ENCODE assay signal across 7 cellular contexts in genomic region chr2:164495491-164496223, GRCh38.
DNase-seq lines count a peak whose midpoint lies in the region; ATAC-seq and TF ChIP-seq lines count a peak whose summit lies in the region.

No MANE protein-coding gene starts in this region.

- no peak overlapping the region for H3K27ac Mint-ChIP-seq in stimulated activated effector memory CD8-positive, alpha-beta T cell treated with anti-CD3 and anti-CD28 coated beads, Interleukin-12 subunit alpha, Interleukin-12 subunit beta, amount 100 ng/mL, for 72 hours

- peaks cover 3% of the 10 kb centered on the region for H3K9me3 Mint-ChIP-seq in stimulated activated effector memory CD8-positive, alpha-beta T cell treated with anti-CD3 and anti-CD28 coated beads, Interleukin-12 subunit alpha, Interleukin-12 subunit beta, amount 100 ng/mL, for 72 hours

- no peaks in the 10 kb centered on the region for H3K36me3 ChIP-seq in thyroid gland

- no peak overlapping the region for H3K4me3 ChIP-seq in fibroblast of the aortic adventitia (ENCODE audit: low read depth, low read length)
- no peak overlapping the region for H3K4me3 ChIP-seq in retinal pigment epithelial cell (ENCODE audit: low read length)
- H3K4me3 ChIP-seq in thyroid gland (replicated peaks in 1 of 3): no peak overlapping the region

- ATAC-seq in stimulated activated effector memory CD8-positive, alpha-beta T cell treated with anti-CD3 and anti-CD28 coated beads, Interleukin-12 subunit alpha, Interleukin-12 subunit beta, amount 100 ng/mL, for 72 hours: no peak

- no peak for TF ChIP-seq POLR2A in thyroid gland (IDR thresholded peaks at IDR 0.05)

- no peaks in the 10 kb centered on the region for H3K4me1 Mint-ChIP-seq in stimulated activated effector memory CD8-positive, alpha-beta T cell treated with anti-CD3 and anti-CD28 coated beads, Interleukin-12 subunit alpha, Interleukin-12 subunit beta, amount 100 ng/mL, for 72 hours

- H3K36me3 Mint-ChIP-seq in stimulated activated effector memory CD8-positive, alpha-beta T cell treated with anti-CD3 and anti-CD28 coated beads, Interleukin-12 subunit alpha, Interleukin-12 subunit beta, amount 100 ng/mL, for 72 hours: no peaks in the 10 kb centered on the region

- H3K27ac ChIP-seq in thyroid gland: no peak overlapping the region

- no peaks in the 10 kb centered on the region for H3K4me1 ChIP-seq in thyroid gland

- WGBS in thyroid gland, 2 donors: 41 to 45% methylated on average over 6 of the region's 6 CpGs

- DNase-seq in HCEC 1CT: peak; percentile 64
- peak; percentile 61 for DNase-seq in RKO (ENCODE audit: low spot score)
- DNase-seq in fibroblast of the aortic adventitia (ENCODE audit: low read depth): peak; percentile 83
- DNase-seq in retinal pigment epithelial cell (ENCODE audit: low read depth): peak; percentile 10
- DNase-seq in NCI-H2107 treated with DMSO at 0.1 percent for 48 hours (lab: John Stamatoyannopoulos, UW; ENCODE audit: unreplicated experiment): no peak
- no peak for DNase-seq in thyroid gland
- DNase-seq in stimulated activated effector memory CD8-positive, alpha-beta T cell treated with anti-CD3 and anti-CD28 coated beads, Interleukin-12 subunit alpha, Interleukin-12 subunit beta, amount 100 ng/mL, for 72 hours (ENCODE audit: low spot score in 2 of 2): no peak

- H3K9me3 ChIP-seq in thyroid gland: no peaks in the 10 kb centered on the region

- no peaks in the 10 kb centered on the region for H3K27me3 ChIP-seq in thyroid gland

- TF ChIP-seq CTCF in fibroblast of the aortic adventitia (IDR thresholded peaks at IDR 0.05; ENCODE audit: insufficient read depth, low read length): peak; percentile 74
- peak; percentile 73 for TF ChIP-seq CTCF in retinal pigment epithelial cell (conservative IDR thresholded peaks at IDR 0.05; ENCODE audit: low read depth, low read length)
- TF ChIP-seq CTCF in thyroid gland (IDR thresholded peaks at IDR 0.05): peak in 3 of 6 experiments; percentile 17 to 39 (median 30)

- no peak overlapping the region for H3K4me3 Mint-ChIP-seq in stimulated activated effector memory CD8-positive, alpha-beta T cell treated with anti-CD3 and anti-CD28 coated beads, Interleukin-12 subunit alpha, Interleukin-12 subunit beta, amount 100 ng/mL, for 72 hours

- intact Hi-C loops in thyroid gland (cut with DNase I): no loop called here

Comparison
In these comparisons a context has a peak if more than half of its experiments do, and no peak if none do; other contexts are left out.
1. DNase-seq: peak in HCEC 1CT (single experiment), RKO (single experiment), fibroblast of the aortic adventitia (single experiment) and retinal pigment epithelial cell (single experiment); none in NCI-H2107 treated with DMSO at 0.1 percent for 48 hours (single experiment), thyroid gland (0 of 2) and stimulated activated effector memory CD8-positive, alpha-beta T cell treated with anti-CD3 and anti-CD28 coated beads, Interleukin-12 subunit alpha, Interleukin-12 subunit beta, amount 100 ng/mL, for 72 hours (0 of 2).